Comparison of ENCODE assay signal across 26 cellular contexts in the genomic region with DNA sequence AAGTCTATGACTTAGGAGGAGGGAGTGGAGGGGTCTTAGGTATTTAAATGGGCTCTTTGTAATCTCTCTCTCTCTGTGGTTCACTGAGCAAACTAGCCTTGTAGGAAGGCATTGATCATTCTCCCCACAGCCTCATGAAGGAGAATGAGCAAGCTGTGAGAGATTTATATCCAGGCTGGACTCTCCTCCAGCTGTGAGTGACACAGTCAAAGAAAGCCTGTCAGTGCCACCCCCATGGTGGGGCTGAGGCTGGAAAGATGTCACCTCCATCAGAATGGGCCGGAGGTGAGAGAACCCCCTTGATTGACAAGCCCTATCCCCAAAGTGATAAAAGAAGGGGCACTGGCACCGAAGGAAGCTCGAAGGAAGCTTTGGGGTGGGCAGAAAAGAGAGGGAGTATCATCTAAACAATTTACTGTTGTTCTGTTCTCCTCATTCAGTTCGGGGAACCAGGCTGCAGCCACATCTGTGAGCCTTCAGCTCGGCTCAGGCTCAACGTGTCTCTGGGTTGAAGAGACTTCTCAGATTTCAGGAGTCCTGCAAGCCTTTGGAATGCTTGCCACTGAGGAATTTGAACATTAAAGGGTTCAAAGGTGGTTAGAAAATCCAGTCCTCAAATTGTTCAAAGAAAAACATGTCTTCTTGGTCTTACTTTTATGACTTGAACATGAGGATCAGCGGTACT.
DNase-seq lines count a peak whose midpoint lies in the region; ATAC-seq lines count a peak whose summit lies in the region.
"Had no signal": no experiment of that assay in that cellular context is flagged by ENCODE, and none has a peak within 500 bp of the region (broad histone marks: within the 10 kb centered on the region; RNA-seq: fewer than 3 reads in every experiment).

No MANE protein-coding gene starts in this region.

- peaks cover 13% of the 10 kb centered on the region for H3K4me1 ChIP-seq in mesodermal cell (ENCODE audit: control insufficient read depth, insufficient read depth, low read length, poor library complexity, severe bottlenecking)
- H3K4me1 ChIP-seq: stomach, upper lobe of left lung had no signal

- no peak overlapping the region for H3K4me3 Mint-ChIP-seq in activated CD4-positive, alpha-beta T cell treated with anti-CD3 and anti-CD28 coated beads for 36 hours
- no peak overlapping the region for H3K4me3 Mint-ChIP-seq in activated naive CD4-positive, alpha-beta T cell treated with anti-CD3 and anti-CD28 coated beads, Interleukin-2, amount 10 ng/mL, durations not matched to agents 7 days and 5 days
- H3K4me3 Mint-ChIP-seq: activated CD4-positive, alpha-beta T cell treated with anti-CD3 and anti-CD28 coated beads, Interleukin-2, amount 10 ng/mL, durations not matched to agents 7 days and 5 days; activated T-cell treated with anti-CD3 and anti-CD28 coated beads, Interleukin-2, amount 50 U/mL, for 4 hours had no signal

- DNase-seq in RPMI7951 (ENCODE audit: low read depth) (peak; percentile 41), ecto neural progenitor cell (ENCODE audit: low spot score) (peak; percentile 46), retina (peak; percentile 15), UCSD-AML1 (lab: John Stamatoyannopoulos, UW; ENCODE audit: unreplicated experiment) (no peak)
- DNase-seq in activated CD4-positive, alpha-beta T cell treated with anti-CD3 and anti-CD28 coated beads for 36 hours, result no peak
- DNase-seq in stimulated activated CD4-positive, alpha-beta T cell treated with anti-CD3 and anti-CD28 coated beads, Interleukin-4, amount 100 ng/mL, for 24 hours, result no peak
- no peak for DNase-seq in activated naive CD4-positive, alpha-beta T cell treated with anti-CD3 and anti-CD28 coated beads, Interleukin-2, amount 10 ng/mL, durations not matched to agents 7 days and 5 days
- DNase-seq: ACHN; activated CD4-positive, alpha-beta T cell treated with anti-CD3 and anti-CD28 coated beads, Interleukin-2, amount 10 ng/mL, durations not matched to agents 7 days and 5 days; activated T-cell treated with anti-CD3 and anti-CD28 coated beads, Interleukin-2, amount 50 U/mL, for 4 hours; cortex of kidney; DMS53; kidney glomerular epithelial cell; MV-4-11; NCI-H1436 treated with DMSO at 0.1 percent for 48 hours; NCI-H510A; NK-92 treated with Interleukin-12 subunit alpha and Interleukin-12 subunit beta, amount 100 ng/mL, for 24 hours; PC-9; Right ventricle myocardium superior; stomach; T-helper 9 cell; upper lobe of left lung; WERI-Rb-1 had no signal

- no peaks in the 10 kb centered on the region for H3K36me3 ChIP-seq in mesodermal cell (ENCODE audit: control insufficient read depth, insufficient read depth, low read length)
- H3K36me3 ChIP-seq: stomach, upper lobe of left lung, WERI-Rb-1 had no signal

- no peaks in the 10 kb centered on the region for H3K4me1 Mint-ChIP-seq in activated CD4-positive, alpha-beta T cell treated with anti-CD3 and anti-CD28 coated beads for 36 hours
- H3K4me1 Mint-ChIP-seq in activated naive CD4-positive, alpha-beta T cell treated with anti-CD3 and anti-CD28 coated beads, Interleukin-2, amount 10 ng/mL, durations not matched to agents 7 days and 5 days, result no peaks in the 10 kb centered on the region
- H3K4me1 Mint-ChIP-seq: activated CD4-positive, alpha-beta T cell treated with anti-CD3 and anti-CD28 coated beads, Interleukin-2, amount 10 ng/mL, durations not matched to agents 7 days and 5 days had no signal

- H3K36me3 Mint-ChIP-seq in activated CD4-positive, alpha-beta T cell treated with anti-CD3 and anti-CD28 coated beads for 36 hours (ENCODE audit: low read depth), result no peaks in the 10 kb centered on the region
- no peaks in the 10 kb centered on the region for H3K36me3 Mint-ChIP-seq in activated naive CD4-positive, alpha-beta T cell treated with anti-CD3 and anti-CD28 coated beads, Interleukin-2, amount 10 ng/mL, durations not matched to agents 7 days and 5 days

- no peaks in the 10 kb centered on the region for H3K9me3 ChIP-seq in mesodermal cell (ENCODE audit: control insufficient read depth, low read length)
- H3K9me3 ChIP-seq: stomach, upper lobe of left lung had no signal

- POLR2A ChIA-PET in activated CD4-positive, alpha-beta T cell treated with anti-CD3 and anti-CD28 coated beads for 36 hours (lab: Charles Lee), result no interaction called here

- H3K9me3 Mint-ChIP-seq in activated CD4-positive, alpha-beta T cell treated with anti-CD3 and anti-CD28 coated beads for 36 hours (ENCODE audit: low read depth), result peaks cover 3% of the 10 kb centered on the region
- H3K9me3 Mint-ChIP-seq in activated naive CD4-positive, alpha-beta T cell treated with anti-CD3 and anti-CD28 coated beads, Interleukin-2, amount 10 ng/mL, durations not matched to agents 7 days and 5 days, result peaks cover 2% of the 10 kb centered on the region
- H3K9me3 Mint-ChIP-seq: activated T-cell treated with anti-CD3 and anti-CD28 coated beads, Interleukin-2, amount 50 U/mL, for 4 hours had no signal

- 51 to 84% methylated on average over 3 to 7 of the region's 7 CpGs for WGBS in mesodermal cell (ENCODE audit: insufficient coverage in 2 of 2), 2 experiments

- no peak for ATAC-seq in activated CD4-positive, alpha-beta T cell treated with anti-CD3 and anti-CD28 coated beads for 36 hours
- ATAC-seq: activated T-cell treated with anti-CD3 and anti-CD28 coated beads, Interleukin-2, amount 50 U/mL, for 4 hours had no signal

- no peaks in the 10 kb centered on the region for H3K27me3 Mint-ChIP-seq in activated CD4-positive, alpha-beta T cell treated with anti-CD3 and anti-CD28 coated beads for 36 hours
- H3K27me3 Mint-ChIP-seq in activated naive CD4-positive, alpha-beta T cell treated with anti-CD3 and anti-CD28 coated beads, Interleukin-2, amount 10 ng/mL, durations not matched to agents 7 days and 5 days, result no peaks in the 10 kb centered on the region
- H3K27me3 Mint-ChIP-seq: activated CD4-positive, alpha-beta T cell treated with anti-CD3 and anti-CD28 coated beads, Interleukin-2, amount 10 ng/mL, durations not matched to agents 7 days and 5 days had no signal

- intact Hi-C loops in activated CD4-positive, alpha-beta T cell treated with anti-CD3 and anti-CD28 coated beads for 36 hours (cut with DNase I, micrococcal nuclease), result no loop called here

- CTCF ChIA-PET in activated CD4-positive, alpha-beta T cell treated with anti-CD3 and anti-CD28 coated beads for 36 hours (lab: Charles Lee), result no interaction called here
- CTCF ChIA-PET in activated naive CD4-positive, alpha-beta T cell treated with anti-CD3 and anti-CD28 coated beads, Interleukin-2, amount 10 ng/mL, durations not matched to agents 7 days and 5 days (lab: Charles Lee), result no interaction called here

- H3K27ac Mint-ChIP-seq in activated CD4-positive, alpha-beta T cell treated with anti-CD3 and anti-CD28 coated beads for 36 hours, result no peak overlapping the region
- H3K27ac Mint-ChIP-seq in activated naive CD4-positive, alpha-beta T cell treated with anti-CD3 and anti-CD28 coated beads, Interleukin-2, amount 10 ng/mL, durations not matched to agents 7 days and 5 days, result no peak overlapping the region
- H3K27ac Mint-ChIP-seq: activated CD4-positive, alpha-beta T cell treated with anti-CD3 and anti-CD28 coated beads, Interleukin-2, amount 10 ng/mL, durations not matched to agents 7 days and 5 days had no signal

- H3K4me3 ChIP-seq in mesodermal cell (ENCODE audit: extremely low read depth, insufficient read depth, low read length, poor library complexity, severe bottlenecking), result no peak overlapping the region
- H3K4me3 ChIP-seq: lung, PC-9, skin epidermis, stomach, upper lobe of left lung had no signal

- H3K27ac ChIP-seq in mesodermal cell (ENCODE audit: low read depth, low read length, severe bottlenecking), result peak overlapping the region; percentile 68
- H3K27ac ChIP-seq: PC-9, skin epidermis, stomach, upper lobe of left lung, WERI-Rb-1 had no signal

Comparison
In these comparisons a context has a peak if more than half of its experiments do, and no peak if none do; other contexts are left out.
1. DNase-seq: peak in RPMI7951 (single experiment), ecto neural progenitor cell (single experiment) and retina (single experiment); none in activated CD4-positive, alpha-beta T cell treated with anti-CD3 and anti-CD28 coated beads for 36 hours (single experiment), UCSD-AML1 (single experiment), stimulated activated CD4-positive, alpha-beta T cell treated with anti-CD3 and anti-CD28 coated beads, Interleukin-4, amount 100 ng/mL, for 24 hours (single experiment) and activated naive CD4-positive, alpha-beta T cell treated with anti-CD3 and anti-CD28 coated beads, Interleukin-2, amount 10 ng/mL, durations not matched to agents 7 days and 5 days (single experiment).